In genomic region chr19:54281008-54281728, GRCh38 we compare ENCODE assay signal across 19 cellular contexts. TPM values are rescaled to one million over a fixed set of nuclear protein-coding genes. Genes with fewer than 3 reads are reported as not detected.
DNase-seq lines count a peak whose midpoint lies in the region; ATAC-seq, FAIRE-seq and TF ChIP-seq lines count a peak whose summit lies in the region.
"Had no signal": no experiment of that assay in that cellular context is flagged by ENCODE, and none has a peak within 500 bp of the region (broad histone marks: within the 10 kb centered on the region; RNA-seq: fewer than 3 reads in every experiment).

Gene LILRB2 (minus strand): TSS chr19:54281110. CDS start chr19:54280496, 614 bp downstream.

- H2AFZ ChIP-seq in HepG2 (ENCODE audit: low read length) = no peak within 1 kb of the TSS

- H3K4me1 ChIP-seq in right lobe of liver (no peaks in the 10 kb centered on the region), HepG2 (ENCODE audit: insufficient read depth, low read length) (no peaks in the 10 kb centered on the region), gastroesophageal sphincter (no peaks in the 10 kb centered on the region)

- H3K4me2 ChIP-seq in HepG2 (ENCODE audit: low read depth, low read length) = no peak within 1 kb of the TSS

- DNase-seq in right lobe of liver (no peak), HepG2 (ENCODE audit: low spot score) (no peak), kidney tubule cell (ENCODE audit: low spot score) (no peak)
- no peak for DNase-seq in natural killer cell treated with Interleukin-12 subunit alpha and Interleukin-12 subunit beta and Interleukin-15 and Interleukin-18, amount 100 ng/mL, for 72 hours (ENCODE audit: low spot score)
- DNase-seq in naive thymus-derived CD8-positive, alpha-beta T cell = no peak
- DNase-seq in stimulated activated naive CD8-positive, alpha-beta T cell treated with anti-CD3 and anti-CD28 coated beads, Interleukin-15, amount 100 ng/mL, for 72 hours = no peak
- DNase-seq: activated naive CD8-positive, alpha-beta T cell treated with anti-CD3 and anti-CD28 coated beads, Interleukin-2, amount 10 ng/mL, durations not matched to agents 7 days and 5 days; central memory CD4-positive, alpha-beta T cell; foreskin melanocyte; H9; NCI-H2081 treated with DMSO at 0.1 percent for 48 hours; NK-92 treated with Interleukin-12 subunit alpha and Interleukin-12 subunit beta, amount 100 ng/mL, for 24 hours; retina; stimulated activated CD4-positive, alpha-beta T cell treated with anti-CD3 and anti-CD28 coated beads, Interleukin-4, amount 100 ng/mL, for 4 hours; stimulated activated naive CD4-positive, alpha-beta T cell treated with Interleukin-2 at 50 U/mL for 16 hours had no signal

- H3K36me3 ChIP-seq in right lobe of liver (no peaks in the 10 kb centered on the region), HepG2 (replicated peaks in 1 of 2; ENCODE audit: control insufficient read depth in 1 of 2, insufficient read depth in 2 of 2, low read length in 2 of 2) (no peaks in the 10 kb centered on the region), gastroesophageal sphincter (no peaks in the 10 kb centered on the region)

- WGBS in right lobe of liver (ENCODE audit: insufficient coverage, low coverage, low lambda C conversion rate, missing lambda C conversion rate) = 40% methylated on average over 12 of the region's 12 CpGs
- 23% methylated on average over 12 of the region's 12 CpGs for WGBS in HepG2 (ENCODE audit: low lambda C conversion rate)
- 56 to 61% methylated on average over 7 to 8 of the region's 12 CpGs for WGBS in gastroesophageal sphincter (ENCODE audit: low coverage in 1 of 2), 2 donors

- ATAC-seq in right lobe of liver = peak in 3 of 4 donors; percentile 29 to 57 (median 53)
- ATAC-seq in HepG2 = no peak
- ATAC-seq in gastroesophageal sphincter = peak; percentile 46
- ATAC-seq in natural killer cell treated with Interleukin-12 subunit alpha and Interleukin-12 subunit beta and Interleukin-15 and Interleukin-18, amount 100 ng/mL, for 72 hours = no peak
- ATAC-seq in naive thymus-derived CD8-positive, alpha-beta T cell = no peak
- ATAC-seq in stimulated activated naive CD8-positive, alpha-beta T cell treated with anti-CD3 and anti-CD28 coated beads, Interleukin-15, amount 100 ng/mL, for 72 hours = no peak
- ATAC-seq in GM18520 (IDR thresholded peaks at IDR 0.05; ENCODE audit: unreplicated experiment) = no peak
- ATAC-seq: activated CD4-positive, CD25-positive, alpha-beta regulatory T cell treated with anti-CD3 and anti-CD28 coated beads, Interleukin-2, amount 50 U/mL, for 24 hours had no signal

- CTCF ChIA-PET in HepG2 (lab: Yijun Ruan, JAX; ENCODE audit: low intra/inter-chr PET ratio, low total read pairs) = no interaction called here

- TF ChIP-seq EP300 in HepG2 (IDR thresholded peaks at IDR 0.05; ENCODE audit: low read depth in 2 of 2, low read length in 2 of 2) (no peak), HepG2 (CRISPR knock-in tag; IDR thresholded peaks at IDR 0.05; ENCODE audit: borderline replicate concordance) (no peak), gastroesophageal sphincter (IDR thresholded peaks at IDR 0.05) (no peak)

- H3K27me3 ChIP-seq in right lobe of liver (no peaks in the 10 kb centered on the region), HepG2 (ENCODE audit: control insufficient read depth in 1 of 2, insufficient read depth in 2 of 2, low read length in 2 of 2) (peaks cover 1 to 42% of the 10 kb centered on the region in 2 experiments), gastroesophageal sphincter (peaks cover 73% of the 10 kb centered on the region)

- H3K4me1 Mint-ChIP-seq in natural killer cell treated with Interleukin-12 subunit alpha and Interleukin-12 subunit beta and Interleukin-15 and Interleukin-18, amount 100 ng/mL, for 72 hours (ENCODE audit: low read depth in 2 of 2) = peaks cover 6 to 9% of the 10 kb centered on the region in 2 donors
- H3K4me1 Mint-ChIP-seq in naive thymus-derived CD8-positive, alpha-beta T cell = peaks cover under 1 to 44% (median 10%) of the 10 kb centered on the region in 4 donors
- peaks cover 8% of the 10 kb centered on the region for H3K4me1 Mint-ChIP-seq in stimulated activated naive CD8-positive, alpha-beta T cell treated with anti-CD3 and anti-CD28 coated beads, Interleukin-15, amount 100 ng/mL, for 72 hours
- H3K4me1 Mint-ChIP-seq: H9 had no signal

- TF ChIP-seq POLR2A in right lobe of liver (IDR thresholded peaks at IDR 0.05) (no peak), HepG2 (IDR thresholded peaks at IDR 0.05; ENCODE audit: insufficient read depth in 1 of 2, low read depth in 2 of 2, low read length in 2 of 2) (no peak), gastroesophageal sphincter (IDR thresholded peaks at IDR 0.05) (no peak)

- no peaks in the 10 kb centered on the region for H3K9me3 Mint-ChIP-seq in natural killer cell treated with Interleukin-12 subunit alpha and Interleukin-12 subunit beta and Interleukin-15 and Interleukin-18, amount 100 ng/mL, for 72 hours
- no peaks in the 10 kb centered on the region for H3K9me3 Mint-ChIP-seq in naive thymus-derived CD8-positive, alpha-beta T cell
- H3K9me3 Mint-ChIP-seq in stimulated activated naive CD8-positive, alpha-beta T cell treated with anti-CD3 and anti-CD28 coated beads, Interleukin-15, amount 100 ng/mL, for 72 hours = no peaks in the 10 kb centered on the region
- H3K9me3 Mint-ChIP-seq: activated naive CD8-positive, alpha-beta T cell treated with anti-CD3 and anti-CD28 coated beads, Interleukin-2, amount 10 ng/mL, durations not matched to agents 7 days and 5 days had no signal

- no peaks in the 10 kb centered on the region for H4K20me1 ChIP-seq in HepG2 (ENCODE audit: insufficient read depth, low read length)

- BruUV-seq in HepG2 (replicated peaks; lab: Mats Ljungman, UMichigan) = no TSS peak

- H3K36me3 Mint-ChIP-seq in natural killer cell treated with Interleukin-12 subunit alpha and Interleukin-12 subunit beta and Interleukin-15 and Interleukin-18, amount 100 ng/mL, for 72 hours = no peaks in the 10 kb centered on the region
- no peaks in the 10 kb centered on the region for H3K36me3 Mint-ChIP-seq in naive thymus-derived CD8-positive, alpha-beta T cell
- H3K36me3 Mint-ChIP-seq: activated naive CD8-positive, alpha-beta T cell treated with anti-CD3 and anti-CD28 coated beads, Interleukin-2, amount 10 ng/mL, durations not matched to agents 7 days and 5 days had no signal

- H3K27ac Mint-ChIP-seq in natural killer cell treated with Interleukin-12 subunit alpha and Interleukin-12 subunit beta and Interleukin-15 and Interleukin-18, amount 100 ng/mL, for 72 hours = peak within 1 kb of the TSS in 1 of 2 donors; percentile 23
- peak within 1 kb of the TSS in 3 of 10 donors; percentile 11 to 68 (median 67) for H3K27ac Mint-ChIP-seq in naive thymus-derived CD8-positive, alpha-beta T cell
- H3K27ac Mint-ChIP-seq in stimulated activated naive CD8-positive, alpha-beta T cell treated with anti-CD3 and anti-CD28 coated beads, Interleukin-15, amount 100 ng/mL, for 72 hours = no peak within 1 kb of the TSS
- H3K27ac Mint-ChIP-seq: activated naive CD8-positive, alpha-beta T cell treated with anti-CD3 and anti-CD28 coated beads, Interleukin-2, amount 10 ng/mL, durations not matched to agents 7 days and 5 days; H9 had no signal

- POLR2A ChIA-PET in HepG2 (lab: Yijun Ruan, JAX) = no interaction called here
- POLR2A ChIA-PET in naive thymus-derived CD8-positive, alpha-beta T cell (lab: Charles Lee) = no interaction called here

- in situ Hi-C loops in HepG2 (cut with HindIII; ENCODE audit: extremely low pct_ligation_motif_present, low pct_unique_long_range_greater_than_20kb) = no loop called here

- intact Hi-C loops in right lobe of liver (cut with DNase I) = no loop called here
- intact Hi-C loops in HepG2 (cut with micrococcal nuclease; ENCODE audit: unreplicated experiment) = no loop called here

- peak within 1 kb of the TSS; percentile 36 for H3K4me3 Mint-ChIP-seq in natural killer cell treated with Interleukin-12 subunit alpha and Interleukin-12 subunit beta and Interleukin-15 and Interleukin-18, amount 100 ng/mL, for 72 hours
- H3K4me3 Mint-ChIP-seq in naive thymus-derived CD8-positive, alpha-beta T cell = peak within 1 kb of the TSS in 1 of 10 donors; percentile 82
- no peak within 1 kb of the TSS for H3K4me3 Mint-ChIP-seq in stimulated activated naive CD8-positive, alpha-beta T cell treated with anti-CD3 and anti-CD28 coated beads, Interleukin-15, amount 100 ng/mL, for 72 hours
- H3K4me3 Mint-ChIP-seq: activated naive CD8-positive, alpha-beta T cell treated with anti-CD3 and anti-CD28 coated beads, Interleukin-2, amount 10 ng/mL, durations not matched to agents 7 days and 5 days; H9 had no signal

- no peak for TF ChIP-seq CTCF in right lobe of liver (IDR thresholded peaks at IDR 0.05)
- no peak for TF ChIP-seq CTCF in HepG2 (CRISPR knock-in tag; IDR thresholded peaks at IDR 0.05)
- no peak for TF ChIP-seq CTCF in gastroesophageal sphincter (IDR thresholded peaks at IDR 0.05)

- H3K9ac ChIP-seq in HepG2 (ENCODE audit: insufficient read depth, low read depth, low read length) = no peak within 1 kb of the TSS

- H3K27ac ChIP-seq in right lobe of liver (peak within 1 kb of the TSS in 2 of 3 donors; percentile 28 to 47), HepG2 (ENCODE audit: extremely low read length, insufficient read depth, low read length) (no peak within 1 kb of the TSS), gastroesophageal sphincter (no peak within 1 kb of the TSS)
- H3K27ac ChIP-seq: SK-N-MC had no signal

- H3K27me3 Mint-ChIP-seq in natural killer cell treated with Interleukin-12 subunit alpha and Interleukin-12 subunit beta and Interleukin-15 and Interleukin-18, amount 100 ng/mL, for 72 hours = peaks cover 8 to 15% of the 10 kb centered on the region in 2 donors
- H3K27me3 Mint-ChIP-seq in naive thymus-derived CD8-positive, alpha-beta T cell = peaks cover 15 to 51% (median 31%) of the 10 kb centered on the region in 5 donors
- H3K27me3 Mint-ChIP-seq in stimulated activated naive CD8-positive, alpha-beta T cell treated with anti-CD3 and anti-CD28 coated beads, Interleukin-15, amount 100 ng/mL, for 72 hours = peaks cover 41% of the 10 kb centered on the region

- no peaks in the 10 kb centered on the region for H3K79me2 ChIP-seq in HepG2 (ENCODE audit: insufficient read depth, low read length)

- TF ChIP-seq RAD21 in HepG2 (CRISPR knock-in tag; IDR thresholded peaks at IDR 0.05) = no peak

- H3K4me3 ChIP-seq in right lobe of liver = peak within 1 kb of the TSS in 2 of 3 donors; percentile 11 to 21
- no peak within 1 kb of the TSS for H3K4me3 ChIP-seq in HepG2 (replicated peaks in 1 of 3; ENCODE audit: insufficient read depth in 1 of 3, low read depth in 2 of 3, low read length in 3 of 3)
- peak within 1 kb of the TSS in 1 of 2 donors; percentile 27 for H3K4me3 ChIP-seq in gastroesophageal sphincter
- H3K4me3 ChIP-seq: SK-N-MC had no signal

- no peak for FAIRE-seq in HepG2 (lab: Jason Lieb, UNC)

- no peaks in the 10 kb centered on the region for H3K9me3 ChIP-seq in right lobe of liver
- no peaks in the 10 kb centered on the region for H3K9me3 ChIP-seq in HepG2 (ENCODE audit: low read length)
- peaks cover 0 to 7% (median 0%) of the 10 kb centered on the region in 3 donors for H3K9me3 ChIP-seq in gastroesophageal sphincter

RNA-seq across cellular contexts. Expression of gene LILRB2, which starts in this region (rescaled TPM):
- total RNA-seq in right lobe of liver (1 to 10 TPM; 1.6 to 9.8 (median 3.0) TPM), HepG2 (2016; rRNA removed; fragmentation: Illumina TruSeq; extraction: Trizol) (not detected in 2 replicates), gastroesophageal sphincter (1 to 10 TPM in 3 of 4 donors, under 1 TPM in 1; 0.93 to 5.0 (median 1.9) TPM)
- total RNA-seq in HepG2 (2016; cell fraction: cytosol; rRNA removed; fragmentation: Illumina TruSeq; extraction: Trizol; ENCODE audit: low read depth) = not detected in 2 replicates
- total RNA-seq in HepG2 (2016; cell fraction: insoluble cytoplasmic fraction; rRNA removed; fragmentation: Illumina TruSeq; extraction: Trizol) = not detected in 2 replicates
- not detected in 2 replicates for total RNA-seq in HepG2 (2016; cell fraction: membrane; rRNA removed; fragmentation: Illumina TruSeq; extraction: Trizol)
- total RNA-seq in HepG2 (2016; cell fraction: nucleus; rRNA removed; fragmentation: Illumina TruSeq; extraction: Trizol) = not detected in 2 replicates
- not detected in 2 replicates for polyA plus RNA-seq in HepG2 (2011; rRNA removed)
- not detected in 2 replicates for polyA plus RNA-seq in HepG2 (2011; cell fraction: cytosol; rRNA removed)
- not detected in 2 replicates for polyA plus RNA-seq in HepG2 (2011; cell fraction: nucleus; rRNA removed)
- polyA plus RNA-seq in HepG2 (2012) = not detected in 2 replicates
- polyA plus RNA-seq in HepG2 (2016; cell fraction: cytosol; fragmentation: Illumina TruSeq; extraction: Trizol; ENCODE audit: low read depth) = not detected in 2 replicates
- polyA plus RNA-seq in HepG2 (2016; cell fraction: insoluble cytoplasmic fraction; fragmentation: Illumina TruSeq; extraction: Trizol; ENCODE audit: low read depth) = not detected in 2 replicates
- polyA plus RNA-seq in HepG2 (2016; cell fraction: membrane; fragmentation: Illumina TruSeq; extraction: Trizol; ENCODE audit: low read depth) = not detected in 2 replicates
- polyA plus RNA-seq in HepG2 (2016; cell fraction: nucleus; fragmentation: Illumina TruSeq; extraction: Trizol; ENCODE audit: insufficient read depth, low read depth) = not detected in 2 replicates
- not detected in 2 replicates for polyA minus RNA-seq in HepG2 (2011; rRNA and poly(A)+ RNA removed; ENCODE audit: low replicate concordance)
- polyA minus RNA-seq in HepG2 (2011; cell fraction: cytosol; rRNA and poly(A)+ RNA removed) = not detected in 2 replicates
- not detected in 2 replicates for polyA minus RNA-seq in HepG2 (2011; cell fraction: nucleus; rRNA and poly(A)+ RNA removed)
- total RNA-seq in natural killer cell treated with Interleukin-12 subunit alpha and Interleukin-12 subunit beta and Interleukin-15 and Interleukin-18, amount 100 ng/mL, for 72 hours = 1 to 10 TPM in 1 of 2 donors, not detected in 1; 1.5 TPM
- under 1 TPM; 0.47 TPM for total RNA-seq in naive thymus-derived CD8-positive, alpha-beta T cell
- polyA plus RNA-seq in naive thymus-derived CD8-positive, alpha-beta T cell = not detected
- total RNA-seq: H9 had no signal

Comparison
In these comparisons a context has a peak if more than half of its experiments do, and no peak if none do; other contexts are left out.
1. ATAC-seq: peak in right lobe of liver (3 of 4) and gastroesophageal sphincter (single experiment); none in HepG2 (single experiment), natural killer cell treated with Interleukin-12 subunit alpha and Interleukin-12 subunit beta and Interleukin-15 and Interleukin-18, amount 100 ng/mL, for 72 hours (0 of 2), naive thymus-derived CD8-positive, alpha-beta T cell (0 of 2), stimulated activated naive CD8-positive, alpha-beta T cell treated with anti-CD3 and anti-CD28 coated beads, Interleukin-15, amount 100 ng/mL, for 72 hours (single experiment) and GM18520 (single experiment).
2. H3K27ac ChIP-seq: peak in right lobe of liver (2 of 3); none in HepG2 (single experiment) and gastroesophageal sphincter (0 of 4).
3. H3K4me3 ChIP-seq: peak in right lobe of liver (2 of 3); none in HepG2 (0 of 3).